26 cellular contexts compared by ENCODE assay signal in genomic region chr9:91328186-91328585, GRCh38.
"Had no signal": no experiment of that assay in that cellular context is flagged by ENCODE, and none has a peak within 500 bp of the region (broad histone marks: within the 10 kb centered on the region; RNA-seq: fewer than 3 reads in every experiment).

No MANE protein-coding gene starts in this region.

- H3K79me2 ChIP-seq: parathyroid adenoma had no signal

- H3K36me3 ChIP-seq: vagina had no signal

- DNase-seq: activated CD4-positive, alpha-beta memory T cell treated with anti-CD3 and anti-CD28 coated beads for 36 hours; activated CD4-positive, alpha-beta T cell treated with anti-CD3 and anti-CD28 coated beads, Interleukin-2, amount 10 ng/mL, durations not matched to agents 24 days and 14 days; activated CD4-positive, CD25-positive, alpha-beta regulatory T cell treated with anti-CD3 and anti-CD28 coated beads, Interleukin-2, amount 50 U/mL, for 72 hours; activated CD8-positive, alpha-beta memory T cell treated with anti-CD3 and anti-CD28 coated beads, Interleukin-2, amount 50 U/mL, for 4 hours; activated effector memory CD4-positive, alpha-beta T cell treated with anti-CD3 and anti-CD28 coated beads, Interleukin-2, amount 50 U/mL, for 16 hours; activated naive CD4-positive, alpha-beta T cell treated with anti-CD3 and anti-CD28 coated beads for 36 hours; activated naive CD8-positive, alpha-beta T cell treated with anti-CD3 and anti-CD28 coated beads for 36 hours; activated T-cell treated with anti-CD3 and anti-CD28 coated beads, Interleukin-2, amount 50 U/mL, for 1 hour; amygdala; caudate nucleus; endodermal cell; gastrocnemius medialis; glutamatergic neuron; left cardiac atrium; left ventricle myocardium superior; mucosa of descending colon; nephron progenitor cell; spleen; stimulated activated naive CD4-positive, alpha-beta T cell treated with Interleukin-2 at 50 U/mL for 16 hours; T-cell; WERI-Rb-1 had no signal

- H2AFZ ChIP-seq: parathyroid adenoma had no signal

- H3K4me1 ChIP-seq: gastrocnemius medialis, parathyroid adenoma, vagina had no signal

- H3K27me3 ChIP-seq: esophagus muscularis mucosa, gastrocnemius medialis, right atrium auricular region, spleen, upper lobe of left lung, vagina had no signal

- H3K9me3 ChIP-seq: esophagus muscularis mucosa, gastrocnemius medialis, right atrium auricular region, vagina had no signal

- ATAC-seq: gastrocnemius medialis, left ventricle myocardium superior, mucosa of descending colon, T-cell had no signal

- H3K9ac ChIP-seq: parathyroid adenoma had no signal

- H3K27ac ChIP-seq: esophagus muscularis mucosa, gastrocnemius medialis, parathyroid adenoma, right atrium auricular region, spleen, upper lobe of left lung, vagina, WERI-Rb-1 had no signal

- H3K4me3 ChIP-seq: esophagus muscularis mucosa, gastrocnemius medialis, mucosa of descending colon, right atrium auricular region, spleen, upper lobe of left lung, vagina had no signal
